ENCODE assay signal across 7 cellular contexts in the genomic region with DNA sequence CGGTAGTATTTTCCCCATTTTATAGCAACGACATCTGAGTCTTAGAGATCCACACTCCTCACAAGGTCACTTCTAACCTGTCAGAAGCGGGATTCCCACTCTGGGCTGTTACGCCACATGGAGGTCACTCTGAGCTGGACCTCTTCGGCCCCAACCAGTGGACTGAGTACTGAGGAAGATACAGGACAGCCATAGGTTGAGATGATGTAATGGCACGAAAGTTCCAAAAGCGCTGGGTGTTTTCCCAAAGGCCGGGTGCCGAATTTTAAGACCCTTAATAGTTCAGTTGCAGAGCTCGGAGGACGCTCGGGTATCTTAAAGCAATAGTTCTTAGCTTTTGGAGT. TPM values are rescaled to one million over a fixed set of nuclear protein-coding genes. Genes with fewer than 3 reads are reported as not detected.
DNase-seq lines count a peak whose midpoint lies in the region; ATAC-seq, FAIRE-seq and TF ChIP-seq lines count a peak whose summit lies in the region.

No MANE protein-coding gene starts in this region.

- intact Hi-C loops in HepG2 (cut with micrococcal nuclease; ENCODE audit: unreplicated experiment) (no loop called here), thyroid gland (cut with DNase I) (no loop called here)

- H3K9ac ChIP-seq in HepG2 (ENCODE audit: insufficient read depth, low read depth, low read length) = peak overlapping the region; percentile 94

- TF ChIP-seq EP300 in HepG2 (IDR thresholded peaks at IDR 0.05; ENCODE audit: low read depth in 2 of 2, low read length in 2 of 2) = no peak
- no peak for TF ChIP-seq EP300 in HepG2 (CRISPR knock-in tag; IDR thresholded peaks at IDR 0.05; ENCODE audit: borderline replicate concordance)

- FAIRE-seq in HepG2 (lab: Jason Lieb, UNC) = no peak

- no peaks in the 10 kb centered on the region for H4K20me1 ChIP-seq in HepG2 (ENCODE audit: insufficient read depth, low read length)

- H2AFZ ChIP-seq in HepG2 (ENCODE audit: low read length) = no peak overlapping the region

- POLR2A ChIA-PET in HepG2 (lab: Yijun Ruan, JAX) = interaction anchor here (1.0 to 2.0 kb wide), 3 partner anchors 8 to 75 kb away, joined by 3 to 8 read pairs (median 3); no protein-coding TSS in a partner anchor

- 0% methylated on average over 5 of the region's 12 CpGs for WGBS in HepG2 (ENCODE audit: low lambda C conversion rate)
- WGBS in thyroid gland, 2 donors = 12 to 14% methylated on average over 8 to 12 of the region's 12 CpGs

- DNase-seq in NB4 (ENCODE audit: low read depth) (no peak), cardiac fibroblast (ENCODE audit: low read depth in 2 of 2) (peak; percentile 27 to 46), HepG2 (ENCODE audit: low spot score) (peak; percentile 51), thyroid gland (peak; percentile 7 to 8), DMS114 treated with DMSO at 0.1 percent for 48 hours (lab: John Stamatoyannopoulos, UW; ENCODE audit: unreplicated experiment) (no peak)

- peak overlapping the region; percentile 85 for H3K27ac ChIP-seq in HepG2 (ENCODE audit: extremely low read length, insufficient read depth, low read length)
- peak overlapping the region in 2 of 3 donors; percentile 91 to 93 for H3K27ac ChIP-seq in thyroid gland

- peaks cover 26% of the 10 kb centered on the region for H3K79me2 ChIP-seq in HepG2 (ENCODE audit: insufficient read depth, low read length)

- BruUV-seq in HepG2 (replicated peaks; lab: Mats Ljungman, UMichigan) = no TSS peak

- TF ChIP-seq CTCF in NB4 (IDR thresholded peaks at IDR 0.05; ENCODE audit: low read depth, low read length) (no peak), cardiac fibroblast (IDR thresholded peaks at IDR 0.05; ENCODE audit: low read depth, low read length) (no peak), HepG2 (CRISPR knock-in tag; IDR thresholded peaks at IDR 0.05) (no peak), thyroid gland (IDR thresholded peaks at IDR 0.05) (no peak)

- peak overlapping the region; percentile 86 for H3K4me2 ChIP-seq in HepG2 (ENCODE audit: low read depth, low read length)

- no peaks in the 10 kb centered on the region; a peak in 1 of 5 replicates for H3K27me3 ChIP-seq in HepG2 (ENCODE audit: control insufficient read depth in 1 of 2, insufficient read depth in 2 of 2, low read length in 2 of 2)
- H3K27me3 ChIP-seq in thyroid gland = no peaks in the 10 kb centered on the region

- TF ChIP-seq RAD21 in HepG2 (CRISPR knock-in tag; IDR thresholded peaks at IDR 0.05) = no peak

- in situ Hi-C loops in HepG2 (cut with HindIII; ENCODE audit: extremely low pct_ligation_motif_present, low pct_unique_long_range_greater_than_20kb) = no loop called here

- no peaks in the 10 kb centered on the region for H3K9me3 ChIP-seq in HepG2 (ENCODE audit: low read length)
- H3K9me3 ChIP-seq in thyroid gland = no peaks in the 10 kb centered on the region

- H3K36me3 ChIP-seq in HepG2 (replicated peaks in 1 of 2; ENCODE audit: control insufficient read depth in 1 of 2, insufficient read depth in 2 of 2, low read length in 2 of 2) (peaks cover 6 to 25% of the 10 kb centered on the region in 2 experiments; a peak in 4 of 5 replicates), thyroid gland (peaks cover 27 to 28% of the 10 kb centered on the region in 2 donors)

- CTCF ChIA-PET in HepG2 (lab: Yijun Ruan, JAX; ENCODE audit: low intra/inter-chr PET ratio, low total read pairs) = no interaction called here

- H3K4me1 ChIP-seq in HepG2 (ENCODE audit: insufficient read depth, low read length) (peaks cover 38% of the 10 kb centered on the region), thyroid gland (peaks cover 13 to 17% of the 10 kb centered on the region in 2 donors)

- TF ChIP-seq POLR2A in NB4 (IDR thresholded peaks at IDR 0.05; ENCODE audit: extremely low read depth, insufficient read length) (no peak), HepG2 (IDR thresholded peaks at IDR 0.05; ENCODE audit: insufficient read depth in 1 of 2, low read depth in 2 of 2, low read length in 2 of 2) (no peak; a peak in 1 of 4 replicates), thyroid gland (IDR thresholded peaks at IDR 0.05) (no peak)

- peak; percentile 2 for ATAC-seq in GM19035 (IDR thresholded peaks at IDR 0.05; ENCODE audit: unreplicated experiment)
- peak; percentile 80 for ATAC-seq in HepG2
- ATAC-seq in HG02610 (IDR thresholded peaks at IDR 0.05; ENCODE audit: unreplicated experiment) = no peak

- H3K4me3 ChIP-seq in NB4 (ENCODE audit: low read depth, low read length) (peak overlapping the region; percentile 99), cardiac fibroblast (replicated peaks in 1 of 2; ENCODE audit: low read depth in 2 of 2, low read length in 2 of 2) (peak overlapping the region; percentile 97 to 99), HepG2 (replicated peaks in 1 of 3; ENCODE audit: insufficient read depth in 1 of 3, low read depth in 2 of 3, low read length in 3 of 3) (peak overlapping the region; percentile 77 to 96 (median 87)), thyroid gland (replicated peaks in 1 of 3) (peak overlapping the region; percentile 53 to 96 (median 91))

RNA-seq across cellular contexts. Expression of a gene that starts 0.7 kb away (rescaled TPM):
- total RNA-seq in HepG2 (2016; rRNA removed; fragmentation: Illumina TruSeq; extraction: Trizol) (212 and 345 TPM in 2 replicates), thyroid gland (100 to 1,000 TPM; 165 to 251 (median 202) TPM)
- 30.2 and 31.6 TPM in 2 replicates for total RNA-seq in HepG2 (2016; cell fraction: cytosol; rRNA removed; fragmentation: Illumina TruSeq; extraction: Trizol; ENCODE audit: low read depth)
- total RNA-seq in HepG2 (2016; cell fraction: insoluble cytoplasmic fraction; rRNA removed; fragmentation: Illumina TruSeq; extraction: Trizol) = 217 and 359 TPM in 2 replicates
- 71.3 and 73.2 TPM in 2 replicates for total RNA-seq in HepG2 (2016; cell fraction: membrane; rRNA removed; fragmentation: Illumina TruSeq; extraction: Trizol)
- 76.0 and 76.6 TPM in 2 replicates for total RNA-seq in HepG2 (2016; cell fraction: nucleus; rRNA removed; fragmentation: Illumina TruSeq; extraction: Trizol)
- 145 and 163 TPM in 2 replicates for polyA plus RNA-seq in HepG2 (2011; rRNA removed)
- polyA plus RNA-seq in HepG2 (2011; cell fraction: cytosol; rRNA removed) = 120 and 156 TPM in 2 replicates
- polyA plus RNA-seq in HepG2 (2011; cell fraction: nucleus; rRNA removed) = 20.6 and 30.6 TPM in 2 replicates
- polyA plus RNA-seq in HepG2 (2012) = 147 and 173 TPM in 2 replicates
- 26.7 and 30.1 TPM in 2 replicates for polyA plus RNA-seq in HepG2 (2016; cell fraction: cytosol; fragmentation: Illumina TruSeq; extraction: Trizol; ENCODE audit: low read depth)
- 287 and 340 TPM in 2 replicates for polyA plus RNA-seq in HepG2 (2016; cell fraction: insoluble cytoplasmic fraction; fragmentation: Illumina TruSeq; extraction: Trizol; ENCODE audit: low read depth)
- 47.9 and 49.3 TPM in 2 replicates for polyA plus RNA-seq in HepG2 (2016; cell fraction: membrane; fragmentation: Illumina TruSeq; extraction: Trizol; ENCODE audit: low read depth)
- 94.0 TPM in 2 replicates for polyA plus RNA-seq in HepG2 (2016; cell fraction: nucleus; fragmentation: Illumina TruSeq; extraction: Trizol; ENCODE audit: insufficient read depth, low read depth)
- 155 and 222 TPM in 2 replicates for polyA minus RNA-seq in HepG2 (2011; rRNA and poly(A)+ RNA removed; ENCODE audit: low replicate concordance)
- 64.6 and 69.6 TPM in 2 replicates for polyA minus RNA-seq in HepG2 (2011; cell fraction: cytosol; rRNA and poly(A)+ RNA removed)
- polyA minus RNA-seq in HepG2 (2011; cell fraction: nucleus; rRNA and poly(A)+ RNA removed) = 31.3 and 40.3 TPM in 2 replicates

RNA-seq across cellular contexts. Expression of a gene that starts 33.6 kb away (rescaled TPM):
- total RNA-seq in HepG2 (2016; rRNA removed; fragmentation: Illumina TruSeq; extraction: Trizol) (not detected in 2 replicates), thyroid gland (not detected)
- total RNA-seq in HepG2 (2016; cell fraction: cytosol; rRNA removed; fragmentation: Illumina TruSeq; extraction: Trizol; ENCODE audit: low read depth) = not detected in 2 replicates
- not detected in 2 replicates for total RNA-seq in HepG2 (2016; cell fraction: insoluble cytoplasmic fraction; rRNA removed; fragmentation: Illumina TruSeq; extraction: Trizol)
- total RNA-seq in HepG2 (2016; cell fraction: membrane; rRNA removed; fragmentation: Illumina TruSeq; extraction: Trizol) = not detected in 2 replicates
- total RNA-seq in HepG2 (2016; cell fraction: nucleus; rRNA removed; fragmentation: Illumina TruSeq; extraction: Trizol) = not detected in 2 replicates
- polyA plus RNA-seq in HepG2 (2011; rRNA removed) = not detected in 2 replicates
- not detected in 2 replicates for polyA plus RNA-seq in HepG2 (2011; cell fraction: cytosol; rRNA removed)
- polyA plus RNA-seq in HepG2 (2011; cell fraction: nucleus; rRNA removed) = not detected in 2 replicates
- not detected in 2 replicates for polyA plus RNA-seq in HepG2 (2012)
- not detected in 2 replicates for polyA plus RNA-seq in HepG2 (2016; cell fraction: cytosol; fragmentation: Illumina TruSeq; extraction: Trizol; ENCODE audit: low read depth)
- polyA plus RNA-seq in HepG2 (2016; cell fraction: insoluble cytoplasmic fraction; fragmentation: Illumina TruSeq; extraction: Trizol; ENCODE audit: low read depth) = not detected in 2 replicates
- polyA plus RNA-seq in HepG2 (2016; cell fraction: membrane; fragmentation: Illumina TruSeq; extraction: Trizol; ENCODE audit: low read depth) = not detected in 2 replicates
- polyA plus RNA-seq in HepG2 (2016; cell fraction: nucleus; fragmentation: Illumina TruSeq; extraction: Trizol; ENCODE audit: insufficient read depth, low read depth) = not detected in 2 replicates
- not detected in 2 replicates for polyA minus RNA-seq in HepG2 (2011; rRNA and poly(A)+ RNA removed; ENCODE audit: low replicate concordance)
- not detected in 2 replicates for polyA minus RNA-seq in HepG2 (2011; cell fraction: cytosol; rRNA and poly(A)+ RNA removed)
- polyA minus RNA-seq in HepG2 (2011; cell fraction: nucleus; rRNA and poly(A)+ RNA removed) = not detected in 2 replicates

RNA-seq across cellular contexts. Expression of a gene that starts 54.3 kb away (rescaled TPM):
- total RNA-seq in HepG2 (2016; rRNA removed; fragmentation: Illumina TruSeq; extraction: Trizol) (0.04 TPM in 1 of 2 replicates, not detected in the other), thyroid gland (under 1 TPM in 1 of 4 donors, not detected in 3; 0.17 TPM)
- total RNA-seq in HepG2 (2016; cell fraction: cytosol; rRNA removed; fragmentation: Illumina TruSeq; extraction: Trizol; ENCODE audit: low read depth) = not detected in 2 replicates
- total RNA-seq in HepG2 (2016; cell fraction: insoluble cytoplasmic fraction; rRNA removed; fragmentation: Illumina TruSeq; extraction: Trizol) = 0.02 TPM in 1 of 2 replicates, not detected in the other
- total RNA-seq in HepG2 (2016; cell fraction: membrane; rRNA removed; fragmentation: Illumina TruSeq; extraction: Trizol) = not detected in 2 replicates
- not detected in 2 replicates for total RNA-seq in HepG2 (2016; cell fraction: nucleus; rRNA removed; fragmentation: Illumina TruSeq; extraction: Trizol)
- 0.01 and 0.09 TPM in 2 replicates for polyA plus RNA-seq in HepG2 (2011; rRNA removed)
- polyA plus RNA-seq in HepG2 (2011; cell fraction: cytosol; rRNA removed) = 0.04 TPM in 1 of 2 replicates, not detected in the other
- polyA plus RNA-seq in HepG2 (2011; cell fraction: nucleus; rRNA removed) = 0.14 and 0.34 TPM in 2 replicates
- 0.05 TPM in 1 of 2 replicates, not detected in the other for polyA plus RNA-seq in HepG2 (2012)
- polyA plus RNA-seq in HepG2 (2016; cell fraction: cytosol; fragmentation: Illumina TruSeq; extraction: Trizol; ENCODE audit: low read depth) = not detected in 2 replicates
- polyA plus RNA-seq in HepG2 (2016; cell fraction: insoluble cytoplasmic fraction; fragmentation: Illumina TruSeq; extraction: Trizol; ENCODE audit: low read depth) = not detected in 2 replicates
- polyA plus RNA-seq in HepG2 (2016; cell fraction: membrane; fragmentation: Illumina TruSeq; extraction: Trizol; ENCODE audit: low read depth) = not detected in 2 replicates
- polyA plus RNA-seq in HepG2 (2016; cell fraction: nucleus; fragmentation: Illumina TruSeq; extraction: Trizol; ENCODE audit: insufficient read depth, low read depth) = 0.23 TPM in 1 of 2 replicates, not detected in the other
- polyA minus RNA-seq in HepG2 (2011; rRNA and poly(A)+ RNA removed; ENCODE audit: low replicate concordance) = not detected in 2 replicates
- not detected in 2 replicates for polyA minus RNA-seq in HepG2 (2011; cell fraction: cytosol; rRNA and poly(A)+ RNA removed)
- 0.64 TPM in 1 of 2 replicates, not detected in the other for polyA minus RNA-seq in HepG2 (2011; cell fraction: nucleus; rRNA and poly(A)+ RNA removed)

Comparison
In these comparisons a context has a peak if more than half of its experiments do, and no peak if none do; other contexts are left out.
1. DNase-seq: peak in cardiac fibroblast (2 of 2), HepG2 (single experiment) and thyroid gland (2 of 2); none in NB4 (single experiment) and DMS114 treated with DMSO at 0.1 percent for 48 hours (single experiment).
2. Peak in every context shown above with its lines, with median percentiles within 50 percentile points of each other: H3K4me3 ChIP-seq.